ENCODE assay signal across 8 cellular contexts in genomic region chr10:67837519-67838314, GRCh38. TPM values are rescaled to one million over a fixed set of nuclear protein-coding genes. Genes with fewer than 3 reads are reported as not detected.
DNase-seq lines count a peak whose midpoint lies in the region; ATAC-seq, FAIRE-seq and TF ChIP-seq lines count a peak whose summit lies in the region.

TSS of gene DNAJC12 (minus strand) at chr10:67838188. CDS start at chr10:67838011, 177 bp downstream.

- H3K27ac ChIP-seq in HUES64 (ENCODE audit: low read depth, low read length) (no peak within 1 kb of the TSS), lower lobe of right lung (no peak within 1 kb of the TSS)

- ATAC-seq in GM18519 (IDR thresholded peaks at IDR 0.05; ENCODE audit: low FRiP score, unreplicated experiment) (peak; percentile 99), lower lobe of right lung (peak; percentile 40 to 68)
- peak; percentile 56 for ATAC-seq in central memory CD8-positive, alpha-beta T cell (replicated peaks; ENCODE audit: extremely low read depth, poor library complexity, severe bottlenecking)

- TF ChIP-seq CTCF in AG10803 (conservative IDR thresholded peaks at IDR 0.05; ENCODE audit: low read length) (no peak), lower lobe of right lung (IDR thresholded peaks at IDR 0.05) (no peak)

- H3K27ac Mint-ChIP-seq in central memory CD8-positive, alpha-beta T cell (ENCODE audit: low read depth), result no peak within 1 kb of the TSS

- 73% methylated on average over 5 of the region's 5 CpGs for WGBS in HUES64

- intact Hi-C loops in lower lobe of right lung (cut with DNase I), result no loop called here

- no peak within 1 kb of the TSS for H3K4me3 Mint-ChIP-seq in central memory CD8-positive, alpha-beta T cell

- H3K9me3 ChIP-seq in HUES64 (ENCODE audit: insufficient read depth, low read depth, low read length), result peaks cover 7% of the 10 kb centered on the region; the same call in 1 of the 2 replicates
- H3K9me3 ChIP-seq in lower lobe of right lung, result peaks cover 5% of the 10 kb centered on the region

- H3K27me3 Mint-ChIP-seq in central memory CD8-positive, alpha-beta T cell, result no peaks in the 10 kb centered on the region

- H3K9me3 Mint-ChIP-seq in central memory CD8-positive, alpha-beta T cell, result no peaks in the 10 kb centered on the region

- H3K9ac ChIP-seq in HUES64 (ENCODE audit: low read depth, low read length), result no peak within 1 kb of the TSS

- H3K4me1 Mint-ChIP-seq in central memory CD8-positive, alpha-beta T cell, result no peaks in the 10 kb centered on the region

- FAIRE-seq in urothelium cell line (lab: Jason Lieb, UNC), result no peak

- H3K36me3 ChIP-seq in HUES64 (ENCODE audit: insufficient read depth, low read length) (no peaks in the 10 kb centered on the region), lower lobe of right lung (no peaks in the 10 kb centered on the region)

- peaks cover 3% of the 10 kb centered on the region for H3K36me3 Mint-ChIP-seq in central memory CD8-positive, alpha-beta T cell (ENCODE audit: insufficient read depth)

- no peaks in the 10 kb centered on the region for H3K27me3 ChIP-seq in HUES64 (ENCODE audit: insufficient read depth, low read length)
- no peaks in the 10 kb centered on the region for H3K27me3 ChIP-seq in lower lobe of right lung (ENCODE audit: low read depth)

- H3K4me3 ChIP-seq in AG10803 (ENCODE audit: low read length), result no peak within 1 kb of the TSS
- peak within 1 kb of the TSS; percentile 8; the same call in 1 of the 2 replicates for H3K4me3 ChIP-seq in HUES64 (ENCODE audit: low read length)
- H3K4me3 ChIP-seq in lower lobe of right lung, result peak within 1 kb of the TSS; percentile 20

- peaks cover 4% of the 10 kb centered on the region; the same call in 1 of the 2 replicates for H3K4me1 ChIP-seq in HUES64 (ENCODE audit: insufficient read depth, low read length)
- H3K4me1 ChIP-seq in lower lobe of right lung, result no peaks in the 10 kb centered on the region

- peak; percentile 36 for DNase-seq in AG10803 (ENCODE audit: low read depth)
- peak; percentile 56 for DNase-seq in OCI-M2 (lab: John Stamatoyannopoulos, UW; ENCODE audit: unreplicated experiment)
- no peak for DNase-seq in central memory CD8-positive, alpha-beta T cell (ENCODE audit: low spot score in 2 of 2)
- DNase-seq in lower lobe of right lung, result no peak
- peak; percentile 36 for DNase-seq in urothelium cell line (ENCODE audit: low spot score)
- DNase-seq in activated CD4-positive, alpha-beta T cell treated with anti-CD3 and anti-CD28 coated beads, Interleukin-2, amount 50 U/mL, for 48 hours, result no peak

RNA-seq across cellular contexts. Expression of gene DNAJC12, which starts in this region (rescaled TPM):
- polyA plus RNA-seq in HUES64 (2013, experiment 1 of 2), result 1.2 TPM
- 2.7 TPM for polyA plus RNA-seq in HUES64 (2013, experiment 2 of 2)
- 1.5 TPM for total RNA-seq in lower lobe of right lung

Comparison
In these comparisons a context has a peak if more than half of its experiments do, and no peak if none do; other contexts are left out.
1. DNase-seq: peak in AG10803 (single experiment), OCI-M2 (single experiment) and urothelium cell line (single experiment); none in central memory CD8-positive, alpha-beta T cell (0 of 2), lower lobe of right lung (single experiment) and activated CD4-positive, alpha-beta T cell treated with anti-CD3 and anti-CD28 coated beads, Interleukin-2, amount 50 U/mL, for 48 hours (0 of 2).
2. Peak in every context shown above with its lines, with median percentiles within 50 percentile points of each other: ATAC-seq.